In the genomic region with DNA sequence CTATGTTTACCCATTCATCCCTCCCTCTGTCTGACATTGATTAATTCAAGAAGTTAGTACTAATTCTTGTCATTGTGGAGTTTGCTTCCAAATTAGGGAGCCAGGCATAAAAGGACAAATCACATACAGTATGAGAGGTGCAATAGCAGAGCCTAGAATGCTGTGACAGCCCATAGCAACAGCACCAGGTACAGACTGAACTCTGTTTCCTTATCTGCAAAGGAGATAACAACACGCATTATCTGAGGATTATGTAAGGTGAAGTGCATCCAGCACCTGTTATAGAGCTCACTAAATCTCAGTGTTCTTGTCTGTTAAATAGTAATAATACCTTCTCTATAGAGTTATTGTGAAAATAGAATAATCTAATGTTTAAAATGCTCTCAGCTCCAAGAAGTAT, we compare ENCODE assay signal across 26 cellular contexts.
"Had no signal": no experiment of that assay in that cellular context is flagged by ENCODE, and none has a peak within 500 bp of the region (broad histone marks: within the 10 kb centered on the region; RNA-seq: fewer than 3 reads in every experiment).

No MANE protein-coding gene starts in this region.

- H3K4me1 ChIP-seq: left ventricle myocardium inferior, neural progenitor cell, prostate gland, spleen, suprapubic skin, tibial artery, uterus had no signal

- H3K36me3 ChIP-seq: left ventricle myocardium inferior, neural progenitor cell, neutrophil, prostate gland, spleen, suprapubic skin, thoracic aorta, tibial artery, uterus had no signal

- H3K27ac ChIP-seq: left ventricle myocardium inferior, neural progenitor cell, neutrophil, prostate gland, skin epidermis, spleen, suprapubic skin, thoracic aorta, tibial artery, uterus had no signal

- ATAC-seq: naive thymus-derived CD8-positive, alpha-beta T cell; right cardiac atrium; sciatic nerve; stimulated activated effector memory CD8-positive, alpha-beta T cell treated with anti-CD3 and anti-CD28 coated beads, Interleukin-12 subunit alpha, Interleukin-12 subunit beta, amount 100 ng/mL, for 72 hours had no signal

- H3K9me3 ChIP-seq: left ventricle myocardium inferior, neutrophil, prostate gland, suprapubic skin, thoracic aorta, tibial artery, uterus had no signal

- DNase-seq: hypothalamus; islet precursor cell; left ventricle myocardium inferior; mesendoderm; midbrain; naive thymus-derived CD8-positive, alpha-beta T cell; nephron progenitor cell; occipital lobe; retina; right cardiac atrium; spleen; stimulated activated CD4-positive, alpha-beta T cell treated with anti-CD3 and anti-CD28 coated beads, Interleukin-4, amount 100 ng/mL, for 24 hours; stimulated activated naive CD4-positive, alpha-beta T cell; tibial artery; uterus had no signal

- H3K9me3 Mint-ChIP-seq: nephron progenitor cell; neural progenitor cell; stimulated activated naive CD8-positive, alpha-beta T cell treated with anti-CD3 and anti-CD28 coated beads, Interleukin-15, Interleukin-2, amounts not matched to agents 100 ng/mL and 50 ng/mL, for 24 hours; type B pancreatic cell had no signal

- H3K9ac ChIP-seq: neural progenitor cell had no signal

- H3K27ac Mint-ChIP-seq: naive thymus-derived CD8-positive, alpha-beta T cell; nephron progenitor cell; neural progenitor cell; stimulated activated effector memory CD8-positive, alpha-beta T cell treated with anti-CD3 and anti-CD28 coated beads, Interleukin-12 subunit alpha, Interleukin-12 subunit beta, amount 100 ng/mL, for 72 hours; stimulated activated naive CD8-positive, alpha-beta T cell treated with anti-CD3 and anti-CD28 coated beads, Interleukin-15, Interleukin-2, amounts not matched to agents 100 ng/mL and 50 ng/mL, for 24 hours; type B pancreatic cell had no signal

- H3K4me1 Mint-ChIP-seq: naive thymus-derived CD8-positive, alpha-beta T cell; nephron progenitor cell; neural progenitor cell; stimulated activated effector memory CD8-positive, alpha-beta T cell treated with anti-CD3 and anti-CD28 coated beads, Interleukin-12 subunit alpha, Interleukin-12 subunit beta, amount 100 ng/mL, for 72 hours had no signal

- H3K4me3 ChIP-seq: left ventricle myocardium inferior, lung, neural progenitor cell, prostate gland, skin epidermis, spleen, suprapubic skin, thoracic aorta, tibial artery, uterus had no signal

- H3K27me3 ChIP-seq: neural progenitor cell, neutrophil, suprapubic skin, tibial artery, uterus had no signal

- H3K36me3 Mint-ChIP-seq: naive thymus-derived CD8-positive, alpha-beta T cell; neural progenitor cell; stimulated activated effector memory CD8-positive, alpha-beta T cell treated with anti-CD3 and anti-CD28 coated beads, Interleukin-12 subunit alpha, Interleukin-12 subunit beta, amount 100 ng/mL, for 72 hours; type B pancreatic cell had no signal

- H3K4me3 Mint-ChIP-seq: naive thymus-derived CD8-positive, alpha-beta T cell; nephron progenitor cell; neural progenitor cell; stimulated activated effector memory CD8-positive, alpha-beta T cell treated with anti-CD3 and anti-CD28 coated beads, Interleukin-12 subunit alpha, Interleukin-12 subunit beta, amount 100 ng/mL, for 72 hours; stimulated activated naive CD8-positive, alpha-beta T cell treated with anti-CD3 and anti-CD28 coated beads, Interleukin-15, Interleukin-2, amounts not matched to agents 100 ng/mL and 50 ng/mL, for 24 hours; type B pancreatic cell had no signal
